Comparison of ENCODE assay signal across 8 cellular contexts in genomic region chr22:30425327-30425615, GRCh38. TPM values are rescaled to one million over a fixed set of nuclear protein-coding genes. Genes with fewer than 3 reads are reported as not detected.
DNase-seq lines count a peak whose midpoint lies in the region; ATAC-seq and TF ChIP-seq lines count a peak whose summit lies in the region.

No MANE protein-coding gene starts in this region.

- TF ChIP-seq CTCF in choroid plexus epithelial cell (conservative IDR thresholded peaks at IDR 0.05; ENCODE audit: low read depth, low read length) = no peak

- H3K27ac ChIP-seq in ACC112 (ENCODE audit: low read depth, low read length) (peak overlapping the region; percentile 100), muscle layer of duodenum (ENCODE audit: low read length) (peak overlapping the region; percentile 63)

- no peak for DNase-seq in Jurkat, Clone E6-1 (ENCODE audit: low read depth, low spot score)
- DNase-seq in choroid plexus epithelial cell (ENCODE audit: low read depth) = no peak
- DNase-seq in KBM-7 = no peak
- DNase-seq in HCEC 1CT = no peak
- DNase-seq in NCI-H187 treated with DMSO at 0.1 percent for 48 hours (lab: John Stamatoyannopoulos, UW) = no peak

- peaks cover 45% of the 10 kb centered on the region for H3K4me1 ChIP-seq in ACC112 (ENCODE audit: control insufficient read depth, insufficient read depth, low read length, unreplicated experiment)
- peaks cover 22 to 38% of the 10 kb centered on the region in 2 donors for H3K4me1 ChIP-seq in muscle layer of duodenum (ENCODE audit: control insufficient read depth in 1 of 2, insufficient read depth in 2 of 2, low read length in 2 of 2)

- H3K79me2 ChIP-seq in ACC112 (ENCODE audit: control insufficient read depth, insufficient read depth, low read length, unreplicated experiment) = peaks cover 6% of the 10 kb centered on the region

- in situ Hi-C loops in KBM-7 (cut with MboI; ENCODE audit: low pct_unique_long_range_greater_than_20kb, low sequenced_read_pairs) = no loop called here

- H3K36me3 ChIP-seq in ACC112 (ENCODE audit: insufficient read depth, low read length) = peaks cover 10% of the 10 kb centered on the region; the same call in 1 of the 2 replicates
- peaks cover 0 to 14% of the 10 kb centered on the region in 2 donors for H3K36me3 ChIP-seq in muscle layer of duodenum (ENCODE audit: control insufficient read depth in 1 of 2, insufficient read depth in 2 of 2, low read length in 2 of 2)

- H3K27me3 ChIP-seq in ACC112 (ENCODE audit: insufficient read depth, low read length) = no peaks in the 10 kb centered on the region
- H3K27me3 ChIP-seq in muscle layer of duodenum (ENCODE audit: low read depth, low read length) = no peaks in the 10 kb centered on the region

- H3K4me3 ChIP-seq in ACC112 (ENCODE audit: low read depth, low read length) = peak overlapping the region; percentile 79
- H3K4me3 ChIP-seq in Jurkat, Clone E6-1 (ENCODE audit: low read length) = peak overlapping the region; percentile 91
- peak overlapping the region; percentile 70 for H3K4me3 ChIP-seq in choroid plexus epithelial cell (ENCODE audit: low read depth, low read length)
- peak overlapping the region; percentile 62 to 78 for H3K4me3 ChIP-seq in muscle layer of duodenum (ENCODE audit: low read depth in 1 of 2, low read length in 2 of 2)

- no peak for ATAC-seq in activated CD4-positive, CD25-positive, alpha-beta regulatory T cell treated with anti-CD3 and anti-CD28 coated beads, Interleukin-2, amount 50 U/mL, for 24 hours

- H2AFZ ChIP-seq in ACC112 (ENCODE audit: low read length, unreplicated experiment) = no peak overlapping the region

- no peaks in the 10 kb centered on the region for H3K9me3 ChIP-seq in muscle layer of duodenum (ENCODE audit: control insufficient read depth in 1 of 2, low read length in 2 of 2)

RNA-seq across cellular contexts. Expression of gene MTFP1, which starts 0.3 kb away (rescaled TPM):
- polyA plus RNA-seq in Jurkat, Clone E6-1 (2012; ENCODE audit: insufficient read depth, insufficient read length) = 50.8 TPM

RNA-seq across cellular contexts. Expression of gene SEC14L2, which starts 28.5 kb away (rescaled TPM):
- 7.3 TPM for polyA plus RNA-seq in Jurkat, Clone E6-1 (2012; ENCODE audit: insufficient read depth, insufficient read length)

RNA-seq across cellular contexts. Expression of gene RNF215, which starts 38.1 kb away (rescaled TPM):
- 11.1 TPM for polyA plus RNA-seq in Jurkat, Clone E6-1 (2012; ENCODE audit: insufficient read depth, insufficient read length)

RNA-seq across cellular contexts. Expression of gene SEC14L3, which starts 46.5 kb away (rescaled TPM):
- not detected for polyA plus RNA-seq in Jurkat, Clone E6-1 (2012; ENCODE audit: insufficient read depth, insufficient read length)
